19 cellular contexts compared by ENCODE assay signal in genomic region chr9:127132375-127132774, GRCh38. TPM values are rescaled to one million over a fixed set of nuclear protein-coding genes. Genes with fewer than 3 reads are reported as not detected.
DNase-seq lines count a peak whose midpoint lies in the region; ATAC-seq, FAIRE-seq and TF ChIP-seq lines count a peak whose summit lies in the region.
"Had no signal": no experiment of that assay in that cellular context is flagged by ENCODE, and none has a peak within 500 bp of the region (broad histone marks: within the 10 kb centered on the region; RNA-seq: fewer than 3 reads in every experiment).

No MANE protein-coding gene starts in this region.

- TF ChIP-seq CTCF in bronchial epithelial cell (IDR thresholded peaks at IDR 0.05; ENCODE audit: insufficient read depth, low read length, severe bottlenecking) (no peak), suprapubic skin (IDR thresholded peaks at IDR 0.05) (no peak)

- peak; percentile 95 for FAIRE-seq in bronchial epithelial cell (lab: Jason Lieb, UNC)

- H3K27ac Mint-ChIP-seq in stimulated activated naive B cell treated with anti-CD40 and anti-IgM and Interleukin-4, amounts not matched to agents 10 μg/mL and 1 μg/mL and 100 μg/mL, for 72 hours = no peak overlapping the region
- H3K27ac Mint-ChIP-seq: activated CD4-positive, alpha-beta T cell treated with anti-CD3 and anti-CD28 coated beads for 36 hours; activated naive CD8-positive, alpha-beta T cell treated with anti-CD3 and anti-CD28 coated beads, Interleukin-2, amount 50 U/mL, for 24 hours; CD4-positive, alpha-beta T cell; T-helper 17 cell had no signal

- no peaks in the 10 kb centered on the region for H3K27me3 Mint-ChIP-seq in stimulated activated naive B cell treated with anti-CD40 and anti-IgM and Interleukin-4, amounts not matched to agents 10 μg/mL and 1 μg/mL and 100 μg/mL, for 72 hours
- H3K27me3 Mint-ChIP-seq: T-helper 17 cell had no signal

- H3K27ac ChIP-seq in muscle layer of colon (ENCODE audit: low read depth, low read length) (peak overlapping the region; percentile 80), suprapubic skin (peak overlapping the region; percentile 79)
- H3K27ac ChIP-seq: 22Rv1, neutrophil had no signal

- WGBS in suprapubic skin = 95% methylated on average over 4 of the region's 4 CpGs

- H3K4me1 ChIP-seq in muscle layer of colon (ENCODE audit: insufficient read depth, low read length) (peaks cover 67% of the 10 kb centered on the region), suprapubic skin (peaks cover 65% of the 10 kb centered on the region)

- no peak overlapping the region for H3K9ac ChIP-seq in muscle layer of colon (ENCODE audit: low read length)

- H3K9me3 Mint-ChIP-seq in stimulated activated naive B cell treated with anti-CD40 and anti-IgM and Interleukin-4, amounts not matched to agents 10 μg/mL and 1 μg/mL and 100 μg/mL, for 72 hours = no peaks in the 10 kb centered on the region
- H3K9me3 Mint-ChIP-seq: activated naive CD8-positive, alpha-beta T cell treated with anti-CD3 and anti-CD28 coated beads, Interleukin-2, amount 50 U/mL, for 24 hours; CD4-positive, alpha-beta T cell had no signal

- no peak overlapping the region for H3K4me3 Mint-ChIP-seq in stimulated activated naive B cell treated with anti-CD40 and anti-IgM and Interleukin-4, amounts not matched to agents 10 μg/mL and 1 μg/mL and 100 μg/mL, for 72 hours
- H3K4me3 Mint-ChIP-seq: activated CD4-positive, alpha-beta T cell treated with anti-CD3 and anti-CD28 coated beads for 36 hours; activated naive CD8-positive, alpha-beta T cell treated with anti-CD3 and anti-CD28 coated beads, Interleukin-2, amount 50 U/mL, for 24 hours; CD4-positive, alpha-beta T cell; T-helper 17 cell had no signal

- peaks cover 0 to under 1% of the 10 kb centered on the region in 2 donors for H3K4me1 Mint-ChIP-seq in stimulated activated naive B cell treated with anti-CD40 and anti-IgM and Interleukin-4, amounts not matched to agents 10 μg/mL and 1 μg/mL and 100 μg/mL, for 72 hours
- H3K4me1 Mint-ChIP-seq: activated CD4-positive, alpha-beta T cell treated with anti-CD3 and anti-CD28 coated beads for 36 hours; activated naive CD8-positive, alpha-beta T cell treated with anti-CD3 and anti-CD28 coated beads, Interleukin-2, amount 50 U/mL, for 24 hours had no signal

- TF ChIP-seq EP300 in suprapubic skin (IDR thresholded peaks at IDR 0.05) = no peak

- peak; percentile 32 for DNase-seq in DMS 273 (lab: John Stamatoyannopoulos, UW; ENCODE audit: unreplicated experiment)
- DNase-seq in DMS 273 treated with DMSO at 0.1 percent for 48 hours (lab: John Stamatoyannopoulos, UW) = no peak
- DNase-seq in bronchial epithelial cell (ENCODE audit: low read depth) = no peak
- DNase-seq in suprapubic skin (ENCODE audit: low spot score in 2 of 2) = peak in 1 of 2 donors; percentile 70
- no peak for DNase-seq in dedifferentiated amniotic fluid mesenchymal stem cell (ENCODE audit: extremely low spot score)
- DNase-seq in stimulated activated naive B cell treated with anti-CD40 and anti-IgM and Interleukin-4, amounts not matched to agents 10 μg/mL and 1 μg/mL and 100 μg/mL, for 72 hours = no peak
- DNase-seq in pons (ENCODE audit: low spot score) = no peak
- DNase-seq: activated CD4-positive, alpha-beta T cell treated with anti-CD3 and anti-CD28 coated beads for 36 hours; activated naive CD8-positive, alpha-beta T cell treated with anti-CD3 and anti-CD28 coated beads, Interleukin-2, amount 50 U/mL, for 24 hours; activated T-cell treated with anti-CD3 and anti-CD28 coated beads, Interleukin-2, amount 50 U/mL, for 1 hour; NCI-H526 treated with DMSO at 0.1 percent for 48 hours; RPMI8226; T-helper 17 cell had no signal

- H3K4me3 ChIP-seq in bronchial epithelial cell (ENCODE audit: low read depth, low read length) (no peak overlapping the region), muscle layer of colon (ENCODE audit: low read depth in 1 of 2, low read length in 2 of 2) (no peak overlapping the region), suprapubic skin (no peak overlapping the region)
- H3K4me3 ChIP-seq: lung, tibial nerve had no signal

- H3K27me3 ChIP-seq in bronchial epithelial cell (ENCODE audit: control insufficient read depth, insufficient read depth, low read length) (peaks cover 2% of the 10 kb centered on the region), muscle layer of colon (ENCODE audit: control insufficient read depth in 1 of 2, insufficient read depth in 2 of 2, low read length in 2 of 2) (no peaks in the 10 kb centered on the region), suprapubic skin (no peaks in the 10 kb centered on the region)
- H3K27me3 ChIP-seq: neutrophil, tibial nerve had no signal

- ATAC-seq in stimulated activated naive B cell treated with anti-CD40 and anti-IgM and Interleukin-4, amounts not matched to agents 10 μg/mL and 1 μg/mL and 100 μg/mL, for 72 hours (replicated peaks) = no peak
- ATAC-seq: activated CD4-positive, alpha-beta T cell treated with anti-CD3 and anti-CD28 coated beads for 36 hours; activated naive CD8-positive, alpha-beta T cell treated with anti-CD3 and anti-CD28 coated beads, Interleukin-2, amount 50 U/mL, for 24 hours; T-helper 17 cell had no signal

- no peaks in the 10 kb centered on the region for H3K36me3 Mint-ChIP-seq in stimulated activated naive B cell treated with anti-CD40 and anti-IgM and Interleukin-4, amounts not matched to agents 10 μg/mL and 1 μg/mL and 100 μg/mL, for 72 hours

- no peak for TF ChIP-seq POLR2A in suprapubic skin (IDR thresholded peaks at IDR 0.05)

- H3K9me3 ChIP-seq in muscle layer of colon (ENCODE audit: low read length) (no peaks in the 10 kb centered on the region), suprapubic skin (no peaks in the 10 kb centered on the region)
- H3K9me3 ChIP-seq: neutrophil, tibial nerve had no signal

- no peaks in the 10 kb centered on the region for H3K36me3 ChIP-seq in bronchial epithelial cell (ENCODE audit: control insufficient read depth, insufficient read depth, low read length)
- no peaks in the 10 kb centered on the region for H3K36me3 ChIP-seq in muscle layer of colon (ENCODE audit: insufficient read depth, low read length)
- H3K36me3 ChIP-seq in suprapubic skin = no peaks in the 10 kb centered on the region
- H3K36me3 ChIP-seq: neutrophil, tibial nerve had no signal

RNA-seq across cellular contexts. Expression of gene ANGPTL2, which starts 9.9 kb away (rescaled TPM):
- total RNA-seq in bronchial epithelial cell = 0.13 and 0.79 TPM in 2 replicates
- total RNA-seq in suprapubic skin = 10 to 100 TPM; 17.3 to 21.3 (median 19.8) TPM
- total RNA-seq: activated CD4-positive, alpha-beta T cell treated with anti-CD3 and anti-CD28 coated beads for 36 hours; CD4-positive, alpha-beta T cell had no signal

Comparison
In these comparisons a context has a peak if more than half of its experiments do, and no peak if none do; other contexts are left out.
1. RNA of gene ANGPTL2, which starts 9.9 kb away (total RNA-seq): 17.3 to 21.3 TPM in suprapubic skin; 0.13 to 0.79 TPM in bronchial epithelial cell; every median in the first group is over 10 times any median in the second.